23 cellular contexts compared by ENCODE assay signal in genomic region chr5:73088026-73088425, GRCh38. TPM values are rescaled to one million over a fixed set of nuclear protein-coding genes. Genes with fewer than 3 reads are reported as not detected.
"Had no signal": no experiment of that assay in that cellular context is flagged by ENCODE, and none has a peak within 500 bp of the region (broad histone marks: within the 10 kb centered on the region; RNA-seq: fewer than 3 reads in every experiment).

No MANE protein-coding gene starts in this region.

- H3K4me2 ChIP-seq: neural progenitor cell, smooth muscle cell had no signal

- H3K4me3 ChIP-seq: neural progenitor cell, psoas muscle, right lobe of liver, smooth muscle cell, stomach had no signal

- H3K4me1 Mint-ChIP-seq: central memory CD8-positive, alpha-beta T cell; naive thymus-derived CD4-positive, alpha-beta T cell; neural progenitor cell had no signal

- H3K9ac ChIP-seq: neural progenitor cell had no signal

- FAIRE-seq: endometrium had no signal

- H3K4me3 Mint-ChIP-seq: activated CD4-positive, alpha-beta T cell treated with anti-CD3 and anti-CD28 coated beads, Interleukin-2, amount 10 ng/mL, durations not matched to agents 7 days and 5 days; activated naive CD4-positive, alpha-beta T cell treated with anti-CD3 and anti-CD28 coated beads for 36 hours; activated T-cell treated with anti-CD3 and anti-CD28 coated beads, Interleukin-2, amount 50 U/mL, for 4 hours; central memory CD8-positive, alpha-beta T cell; naive thymus-derived CD4-positive, alpha-beta T cell; neural progenitor cell had no signal

- DNase-seq: activated CD4-positive, alpha-beta T cell treated with anti-CD3 and anti-CD28 coated beads, Interleukin-2, amount 10 ng/mL, durations not matched to agents 7 days and 5 days; activated CD8-positive, alpha-beta memory T cell treated with anti-CD3 and anti-CD28 coated beads, Interleukin-2, amount 50 U/mL, for 4 hours; activated naive CD4-positive, alpha-beta T cell treated with anti-CD3 and anti-CD28 coated beads for 36 hours; activated T-cell treated with anti-CD3 and anti-CD28 coated beads, Interleukin-2, amount 50 U/mL, for 4 hours; anterior cingulate cortex; brain microvascular endothelial cell; cortex of kidney; erythroblast; head of caudate nucleus; mesendoderm; naive thymus-derived CD4-positive, alpha-beta T cell; psoas muscle; right lobe of liver; stimulated activated CD4-positive, alpha-beta T cell treated with anti-CD3 and anti-CD28 coated beads, Interleukin-4, amount 100 ng/mL, for 1 hour; stomach; T-helper 1 cell; T1000; trophoblast cell had no signal

- H3K27me3 Mint-ChIP-seq: central memory CD8-positive, alpha-beta T cell had no signal

- H3K27me3 ChIP-seq: brain microvascular endothelial cell, neural progenitor cell, right lobe of liver, stomach had no signal

- H3K9me3 ChIP-seq: psoas muscle, right lobe of liver, stomach had no signal

- H3K27ac Mint-ChIP-seq: activated CD4-positive, alpha-beta T cell treated with anti-CD3 and anti-CD28 coated beads, Interleukin-2, amount 10 ng/mL, durations not matched to agents 7 days and 5 days; activated naive CD4-positive, alpha-beta T cell treated with anti-CD3 and anti-CD28 coated beads for 36 hours; naive thymus-derived CD4-positive, alpha-beta T cell; neural progenitor cell had no signal

- H3K36me3 Mint-ChIP-seq: naive thymus-derived CD4-positive, alpha-beta T cell; neural progenitor cell had no signal

- H3K27ac ChIP-seq: brain microvascular endothelial cell, neural progenitor cell, psoas muscle, right lobe of liver, stomach had no signal

- H3K9me3 Mint-ChIP-seq: activated CD4-positive, alpha-beta T cell treated with anti-CD3 and anti-CD28 coated beads, Interleukin-2, amount 10 ng/mL, durations not matched to agents 7 days and 5 days; activated naive CD4-positive, alpha-beta T cell treated with anti-CD3 and anti-CD28 coated beads for 36 hours; activated T-cell treated with anti-CD3 and anti-CD28 coated beads, Interleukin-2, amount 50 U/mL, for 4 hours; central memory CD8-positive, alpha-beta T cell; naive thymus-derived CD4-positive, alpha-beta T cell; neural progenitor cell had no signal

- H2AFZ ChIP-seq: neural progenitor cell had no signal

- ATAC-seq: activated CD4-positive, CD25-positive, alpha-beta regulatory T cell treated with anti-CD3 and anti-CD28 coated beads, Interleukin-2, amount 50 U/mL, for 24 hours; activated T-cell treated with anti-CD3 and anti-CD28 coated beads, Interleukin-2, amount 50 U/mL, for 4 hours; naive thymus-derived CD4-positive, alpha-beta T cell; psoas muscle; right lobe of liver had no signal

- H3K4me1 ChIP-seq: neural progenitor cell, psoas muscle, right lobe of liver, stomach had no signal

RNA-seq across cellular contexts. Expression of gene TMEM171, which starts 32.3 kb away (rescaled TPM):
- total RNA-seq: activated CD4-positive, alpha-beta T cell treated with anti-CD3 and anti-CD28 coated beads, Interleukin-2, amount 10 ng/mL, durations not matched to agents 7 days and 5 days; activated naive CD4-positive, alpha-beta T cell treated with anti-CD3 and anti-CD28 coated beads for 36 hours; smooth muscle cell had no signal
- polyA plus RNA-seq: naive thymus-derived CD4-positive, alpha-beta T cell had no signal
